In the genomic region with DNA sequence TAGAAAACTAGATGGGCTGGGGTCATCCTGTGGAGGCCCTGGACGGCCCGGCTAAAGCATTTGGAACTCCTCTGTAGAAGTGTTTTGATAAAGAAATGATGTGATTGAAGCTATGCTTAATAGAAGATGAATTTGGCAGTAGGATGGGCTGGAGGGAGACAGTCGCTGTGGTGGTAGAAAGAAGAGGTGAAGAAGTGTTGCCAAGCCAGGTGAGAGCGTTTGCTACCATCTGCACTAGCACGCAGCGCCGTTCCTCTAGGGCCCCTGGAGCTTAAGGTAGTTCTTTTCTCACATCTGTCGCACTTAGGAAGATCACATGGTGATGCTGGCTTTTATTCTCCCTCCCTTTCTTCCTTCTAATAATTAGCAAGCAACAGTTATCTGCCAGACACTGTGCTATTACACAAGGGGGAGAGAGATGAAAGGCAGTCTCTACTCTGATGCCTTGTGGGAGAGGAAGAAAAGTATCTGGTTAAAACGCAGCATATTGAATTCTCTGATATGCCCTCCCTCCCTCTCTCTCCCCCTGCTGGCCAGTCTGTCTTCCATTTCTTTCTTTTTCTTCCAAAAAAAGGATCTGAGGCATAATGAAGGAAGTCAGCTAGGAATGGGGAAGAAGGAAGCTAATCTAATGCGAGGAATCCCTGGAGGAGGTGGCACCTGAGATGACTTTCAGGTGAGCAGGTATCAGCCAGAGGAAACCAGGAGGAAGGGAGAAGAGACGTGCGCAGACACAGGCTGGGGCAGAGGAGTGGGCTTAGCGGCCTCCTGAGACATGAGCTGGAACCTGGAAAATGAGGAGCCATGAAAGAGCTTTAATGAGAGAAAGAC, we compare ENCODE assay signal across 8 cellular contexts.
DNase-seq lines count a peak whose midpoint lies in the region; ATAC-seq, FAIRE-seq and TF ChIP-seq lines count a peak whose summit lies in the region.

No MANE protein-coding gene starts in this region.

- no peaks in the 10 kb centered on the region for H3K9me1 ChIP-seq in K562 (ENCODE audit: control insufficient read depth, insufficient read depth, low read length)

- POLR2A ChIA-PET in K562 (lab: Yijun Ruan, JAX) = interaction anchor here (0.6 to 1.9 kb wide), 11 partner anchors 11 to 1045 kb away, joined by 3 to 9 read pairs (median 4); no protein-coding TSS in a partner anchor

- CTCF ChIA-PET in K562 (lab: Yijun Ruan, JAX; ENCODE audit: low intra/inter-chr PET ratio) = interaction anchor here (0.6 to 5.2 kb wide), 7 partner anchors 21 to 758 kb away, joined by 3 to 51 read pairs (median 7); no protein-coding TSS in a partner anchor

- H3K9me3 Mint-ChIP-seq in CD14-positive monocyte = no peaks in the 10 kb centered on the region

- TF ChIP-seq CTCF in CD14-positive monocyte (IDR thresholded peaks at IDR 0.05) = no peak
- TF ChIP-seq CTCF in K562 (IDR thresholded peaks at IDR 0.05 in 2 of 3, conservative IDR thresholded peaks at IDR 0.05 in 1 of 3; ENCODE audit: insufficient read depth in 2 of 3, low read depth in 1 of 3, low read length in 3 of 3) = peak in 2 of 3 experiments; percentile 57 to 74; a peak in 5 of 6 replicates

- FAIRE-seq in K562 (lab: Jason Lieb, UNC) = no peak

- TF ChIP-seq RAD21 in K562 (CRISPR knock-in tag; conservative IDR thresholded peaks at IDR 0.05 in 1 of 2, IDR thresholded peaks at IDR 0.05 in 1 of 2) = peak in 1 of 2 experiments; percentile 27; a peak in 1 of 4 replicates

- peak overlapping the region; percentile 91 for H2AFZ ChIP-seq in K562 (ENCODE audit: low read depth, low read length)

- no peaks in the 10 kb centered on the region for H4K20me1 ChIP-seq in K562 (replicated peaks; ENCODE audit: control insufficient read depth, insufficient read depth, low read length)

- DNase-seq in CD14-positive monocyte (ENCODE audit: low spot score) (no peak), K562 (ENCODE audit: extremely low read depth in 1 of 4, low spot score in 3 of 4) (peak; percentile 43 to 61 (median 46)), NCI-H524 treated with DMSO at 0.1 percent for 48 hours (lab: John Stamatoyannopoulos, UW) (no peak), NCI-H2081 treated with DMSO at 0.1 percent for 48 hours (lab: John Stamatoyannopoulos, UW) (no peak), NCI-H226 (no peak)
- peak; percentile 19 for DNase-seq in Jurkat, Clone E6-1 (ENCODE audit: low read depth, low spot score)

- in situ Hi-C loops in K562 (cut with MboI) = loop anchor here (5.0 kb wide), 1 partner anchor 146 kb away; no protein-coding TSS in a partner anchor

- peak overlapping the region; percentile 35 for H3K4me2 ChIP-seq in K562 (ENCODE audit: insufficient read depth, low read length)

- no peak overlapping the region for H3K4me3 ChIP-seq in Jurkat, Clone E6-1 (ENCODE audit: low read length)
- no peak overlapping the region for H3K4me3 ChIP-seq in K562
- H3K4me3 ChIP-seq in muscle layer of colon (ENCODE audit: low read depth in 1 of 2, low read length in 2 of 2) = no peak overlapping the region

- TF ChIP-seq POLR2A in K562 (conservative IDR thresholded peaks at IDR 0.05) = no peak

- H3K27me3 Mint-ChIP-seq in CD14-positive monocyte (ENCODE audit: low read depth in 3 of 3) = no peaks in the 10 kb centered on the region

- no TSS peak for BruUV-seq in K562 (replicated peaks; lab: Mats Ljungman, UMichigan)

- TF ChIP-seq EP300 in K562 (IDR thresholded peaks at IDR 0.05; ENCODE audit: low read length) = no peak

- H3K9me3 ChIP-seq in K562 (replicated peaks; ENCODE audit: control insufficient read depth, insufficient read depth, low read depth, low read length) (no peaks in the 10 kb centered on the region), muscle layer of colon (ENCODE audit: low read length) (no peaks in the 10 kb centered on the region)

- peaks cover 42 to 62% of the 10 kb centered on the region in 2 donors for H3K36me3 Mint-ChIP-seq in CD14-positive monocyte

- H3K9ac ChIP-seq in K562 (ENCODE audit: insufficient read depth in 1 of 2, low read depth in 2 of 2, low read length in 2 of 2) (peak overlapping the region in 1 of 2 experiments; percentile 46; a peak in 1 of 4 replicates), muscle layer of colon (ENCODE audit: low read length) (peak overlapping the region; percentile 16)

- H3K27me3 ChIP-seq in K562 (ENCODE audit: control insufficient read depth in 2 of 2, insufficient read depth in 2 of 2, low read length in 2 of 2) = no peaks in the 10 kb centered on the region
- H3K27me3 ChIP-seq in muscle layer of colon (ENCODE audit: control insufficient read depth in 1 of 2, insufficient read depth in 2 of 2, low read length in 2 of 2) = no peaks in the 10 kb centered on the region

- no peaks in the 10 kb centered on the region for H3K79me2 ChIP-seq in K562 (ENCODE audit: control insufficient read depth, insufficient read depth, low read length)

- H3K27ac Mint-ChIP-seq in CD14-positive monocyte = peak overlapping the region; percentile 15 to 88 (median 72)

- 58% methylated on average over 13 of the region's 13 CpGs for WGBS in K562 (ENCODE audit: insufficient coverage, low coverage, missing lambda C conversion rate)

- intact Hi-C loops in CD14-positive monocyte (cut with micrococcal nuclease) (loop anchor here (2.0 to 5.0 kb wide), 4 partner anchors 36 to 146 kb away; no protein-coding TSS in a partner anchor), K562 (cut with micrococcal nuclease) (loop anchor here (1.0 to 5.0 kb wide), 5 partner anchors 21 to 617 kb away; no protein-coding TSS in a partner anchor)

- H3K36me3 ChIP-seq in K562 (ENCODE audit: control insufficient read depth, insufficient read depth, low read length) = peaks cover 6% of the 10 kb centered on the region; the same call in 2 of the 3 replicates
- H3K36me3 ChIP-seq in muscle layer of colon (ENCODE audit: insufficient read depth, low read length) = peaks cover 14% of the 10 kb centered on the region

- peaks cover 41% of the 10 kb centered on the region for H3K4me1 Mint-ChIP-seq in CD14-positive monocyte

- no peak overlapping the region for H3K4me3 Mint-ChIP-seq in CD14-positive monocyte

- H3K27ac ChIP-seq in K562 (ENCODE audit: extremely low read depth, low read depth, low read length) (0 out of 3 replicates have a peak overlapping the region, but pooled peaks have one; percentile 1), muscle layer of colon (ENCODE audit: low read depth, low read length) (no peak overlapping the region)

- H3K4me1 ChIP-seq in K562 (replicated peaks in 1 of 2; ENCODE audit: control insufficient read depth in 2 of 2, insufficient read depth in 2 of 2, low read length in 2 of 2) (peaks cover 17 to 19% of the 10 kb centered on the region in 2 experiments), muscle layer of colon (ENCODE audit: insufficient read depth, low read length) (peaks cover 45% of the 10 kb centered on the region)

- ATAC-seq in K562 = peak; percentile 52
- ATAC-seq in GM18867 (IDR thresholded peaks at IDR 0.05; ENCODE audit: unreplicated experiment) = no peak

TF ChIP-seq in K562, 482 proteins besides CTCF, POLR2A, EP300 and RAD21 (continues in another document):
- TF ChIP-seq, protein P1, sequence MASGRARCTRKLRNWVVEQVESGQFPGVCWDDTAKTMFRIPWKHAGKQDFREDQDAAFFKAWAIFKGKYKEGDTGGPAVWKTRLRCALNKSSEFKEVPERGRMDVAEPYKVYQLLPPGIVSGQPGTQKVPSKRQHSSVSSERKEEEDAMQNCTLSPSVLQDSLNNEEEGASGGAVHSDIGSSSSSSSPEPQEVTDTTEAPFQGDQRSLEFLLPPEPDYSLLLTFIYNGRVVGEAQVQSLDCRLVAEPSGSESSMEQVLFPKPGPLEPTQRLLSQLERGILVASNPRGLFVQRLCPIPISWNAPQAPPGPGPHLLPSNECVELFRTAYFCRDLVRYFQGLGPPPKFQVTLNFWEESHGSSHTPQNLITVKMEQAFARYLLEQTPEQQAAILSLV (tag; IDR thresholded peaks at IDR 0.05) = no peak
- no peak for TF ChIP-seq EP400 (IDR thresholded peaks at IDR 0.05)
- no peak for TF ChIP-seq ZZZ3 (IDR thresholded peaks at IDR 0.05)
- peak; percentile 42; the same call in 1 of the 2 replicates for TF ChIP-seq SMC3 (conservative IDR thresholded peaks at IDR 0.05; ENCODE audit: insufficient read depth, low read depth, low read length)
- TF ChIP-seq, protein P2, sequence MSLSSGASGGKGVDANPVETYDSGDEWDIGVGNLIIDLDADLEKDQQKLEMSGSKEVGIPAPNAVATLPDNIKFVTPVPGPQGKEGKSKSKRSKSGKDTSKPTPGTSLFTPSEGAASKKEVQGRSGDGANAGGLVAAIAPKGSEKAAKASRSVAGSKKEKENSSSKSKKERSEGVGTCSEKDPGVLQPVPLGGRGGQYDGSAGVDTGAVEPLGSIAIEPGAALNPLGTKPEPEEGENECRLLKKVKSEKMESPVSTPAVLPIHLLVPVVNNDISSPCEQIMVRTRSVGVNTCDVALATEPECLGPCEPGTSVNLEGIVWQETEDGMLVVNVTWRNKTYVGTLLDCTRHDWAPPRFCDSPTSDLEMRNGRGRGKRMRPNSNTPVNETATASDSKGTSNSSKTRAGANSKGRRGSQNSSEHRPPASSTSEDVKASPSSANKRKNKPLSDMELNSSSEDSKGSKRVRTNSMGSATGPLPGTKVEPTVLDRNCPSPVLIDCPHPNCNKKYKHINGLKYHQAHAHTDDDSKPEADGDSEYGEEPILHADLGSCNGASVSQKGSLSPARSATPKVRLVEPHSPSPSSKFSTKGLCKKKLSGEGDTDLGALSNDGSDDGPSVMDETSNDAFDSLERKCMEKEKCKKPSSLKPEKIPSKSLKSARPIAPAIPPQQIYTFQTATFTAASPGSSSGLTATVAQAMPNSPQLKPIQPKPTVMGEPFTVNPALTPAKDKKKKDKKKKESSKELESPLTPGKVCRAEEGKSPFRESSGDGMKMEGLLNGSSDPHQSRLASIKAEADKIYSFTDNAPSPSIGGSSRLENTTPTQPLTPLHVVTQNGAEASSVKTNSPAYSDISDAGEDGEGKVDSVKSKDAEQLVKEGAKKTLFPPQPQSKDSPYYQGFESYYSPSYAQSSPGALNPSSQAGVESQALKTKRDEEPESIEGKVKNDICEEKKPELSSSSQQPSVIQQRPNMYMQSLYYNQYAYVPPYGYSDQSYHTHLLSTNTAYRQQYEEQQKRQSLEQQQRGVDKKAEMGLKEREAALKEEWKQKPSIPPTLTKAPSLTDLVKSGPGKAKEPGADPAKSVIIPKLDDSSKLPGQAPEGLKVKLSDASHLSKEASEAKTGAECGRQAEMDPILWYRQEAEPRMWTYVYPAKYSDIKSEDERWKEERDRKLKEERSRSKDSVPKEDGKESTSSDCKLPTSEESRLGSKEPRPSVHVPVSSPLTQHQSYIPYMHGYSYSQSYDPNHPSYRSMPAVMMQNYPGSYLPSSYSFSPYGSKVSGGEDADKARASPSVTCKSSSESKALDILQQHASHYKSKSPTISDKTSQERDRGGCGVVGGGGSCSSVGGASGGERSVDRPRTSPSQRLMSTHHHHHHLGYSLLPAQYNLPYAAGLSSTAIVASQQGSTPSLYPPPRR (CRISPR knock-in tag; IDR thresholded peaks at IDR 0.05; ENCODE audit: borderline replicate concordance) = no peak
- no peak for TF ChIP-seq RNF2 (IDR thresholded peaks at IDR 0.05)
- TF ChIP-seq ZNF384 (IDR thresholded peaks at IDR 0.05; ENCODE audit: low read depth, low read length) = no peak
- TF ChIP-seq CBFB (CRISPR knock-in tag; IDR thresholded peaks at IDR 0.05) = no peak
- no peak for TF ChIP-seq ZNF174 (CRISPR knock-in tag; IDR thresholded peaks at IDR 0.05)

Comparison
In these comparisons a context has a peak if more than half of its experiments do, and no peak if none do; other contexts are left out.
1. DNase-seq: peak in Jurkat, Clone E6-1 (single experiment) and K562 (4 of 4); none in CD14-positive monocyte (single experiment), NCI-H524 treated with DMSO at 0.1 percent for 48 hours (single experiment), NCI-H2081 treated with DMSO at 0.1 percent for 48 hours (single experiment) and NCI-H226 (single experiment).